ENCODE assay signal across 11 cellular contexts in the genomic region with DNA sequence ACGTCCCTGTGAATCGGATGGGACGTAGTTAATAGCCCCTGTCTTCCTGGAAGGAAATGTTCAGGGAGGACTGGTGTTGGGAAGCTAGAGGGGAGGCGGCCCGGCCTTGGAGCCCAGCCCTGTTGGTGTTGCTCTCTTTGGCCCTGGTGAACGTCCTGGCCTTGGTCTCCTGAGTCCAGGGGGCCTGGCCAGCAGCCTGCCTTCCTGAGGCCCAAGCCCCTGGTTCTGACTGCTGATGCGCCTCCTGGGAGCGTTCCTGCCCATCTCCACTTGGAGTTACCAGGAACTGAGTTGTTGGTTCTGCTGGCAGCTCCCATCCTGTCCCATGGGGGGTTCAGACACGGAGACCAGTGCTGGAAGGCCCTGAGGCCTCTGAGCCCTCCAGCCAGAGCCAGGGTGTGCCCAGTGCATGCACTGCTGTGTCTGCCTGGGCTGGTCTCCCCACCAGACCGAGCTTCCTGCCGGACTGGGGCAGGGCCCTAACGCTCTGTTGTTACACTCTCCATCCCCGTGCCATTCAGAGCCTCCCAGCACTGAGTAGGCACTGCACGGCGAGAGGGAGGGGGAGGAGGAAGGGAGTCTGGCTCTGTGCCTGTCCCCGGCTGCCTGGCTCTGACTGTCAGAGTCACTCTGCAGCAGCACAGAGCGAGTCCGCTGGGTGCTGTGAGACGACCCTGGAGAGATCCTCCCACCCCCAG.
DNase-seq lines count a peak whose midpoint lies in the region; ATAC-seq and TF ChIP-seq lines count a peak whose summit lies in the region.
"Had no signal": no experiment of that assay in that cellular context is flagged by ENCODE, and none has a peak within 500 bp of the region (broad histone marks: within the 10 kb centered on the region; RNA-seq: fewer than 3 reads in every experiment).

No MANE protein-coding gene starts in this region.

- ATAC-seq in body of pancreas (peak; percentile 21), HG02678 (IDR thresholded peaks at IDR 0.05; ENCODE audit: unreplicated experiment) (no peak), GM21529 (IDR thresholded peaks at IDR 0.05; ENCODE audit: unreplicated experiment) (no peak)
- ATAC-seq in stimulated activated effector memory CD8-positive, alpha-beta T cell treated with anti-CD3 and anti-CD28 coated beads, Interleukin-12 subunit alpha, Interleukin-12 subunit beta, amount 100 ng/mL, for 72 hours: peak; percentile 5

- TF ChIP-seq CTCF in body of pancreas (IDR thresholded peaks at IDR 0.05) (no peak), lower leg skin (IDR thresholded peaks at IDR 0.05) (no peak), GM10266 (IDR thresholded peaks at IDR 0.05; ENCODE audit: control insufficient read depth, insufficient read depth, low read depth, missing control alignments) (no peak)

- H3K4me3 Mint-ChIP-seq in stimulated activated effector memory CD8-positive, alpha-beta T cell treated with anti-CD3 and anti-CD28 coated beads, Interleukin-12 subunit alpha, Interleukin-12 subunit beta, amount 100 ng/mL, for 72 hours: no peak overlapping the region
- H3K4me3 Mint-ChIP-seq: activated naive CD8-positive, alpha-beta T cell treated with anti-CD3 and anti-CD28 coated beads, Interleukin-2, amount 10 ng/mL, durations not matched to agents 7 days and 5 days had no signal

- H3K36me3 Mint-ChIP-seq in stimulated activated effector memory CD8-positive, alpha-beta T cell treated with anti-CD3 and anti-CD28 coated beads, Interleukin-12 subunit alpha, Interleukin-12 subunit beta, amount 100 ng/mL, for 72 hours: no peaks in the 10 kb centered on the region
- H3K36me3 Mint-ChIP-seq: activated naive CD8-positive, alpha-beta T cell treated with anti-CD3 and anti-CD28 coated beads, Interleukin-2, amount 10 ng/mL, durations not matched to agents 7 days and 5 days had no signal

- H3K4me1 Mint-ChIP-seq in stimulated activated effector memory CD8-positive, alpha-beta T cell treated with anti-CD3 and anti-CD28 coated beads, Interleukin-12 subunit alpha, Interleukin-12 subunit beta, amount 100 ng/mL, for 72 hours: no peaks in the 10 kb centered on the region
- H3K4me1 Mint-ChIP-seq: activated naive CD8-positive, alpha-beta T cell treated with anti-CD3 and anti-CD28 coated beads, Interleukin-2, amount 10 ng/mL, durations not matched to agents 7 days and 5 days had no signal

- H3K36me3 ChIP-seq in body of pancreas (replicated peaks in 1 of 2; ENCODE audit: insufficient read depth in 1 of 2, low read depth in 2 of 2): no peaks in the 10 kb centered on the region

- H3K27ac Mint-ChIP-seq in stimulated activated effector memory CD8-positive, alpha-beta T cell treated with anti-CD3 and anti-CD28 coated beads, Interleukin-12 subunit alpha, Interleukin-12 subunit beta, amount 100 ng/mL, for 72 hours: no peak overlapping the region
- H3K27ac Mint-ChIP-seq: activated naive CD8-positive, alpha-beta T cell treated with anti-CD3 and anti-CD28 coated beads, Interleukin-2, amount 10 ng/mL, durations not matched to agents 7 days and 5 days had no signal

- DNase-seq in NCI-H1092 (lab: John Stamatoyannopoulos, UW) (peak; percentile 45), body of pancreas (no peak), lower leg skin (ENCODE audit: low spot score in 2 of 2) (peak; percentile 14 to 85), NCI-H2171 treated with DMSO at 0.1 percent for 48 hours (lab: John Stamatoyannopoulos, UW) (no peak), GM10266 (ENCODE audit: extremely low spot score) (no peak)
- DNase-seq in stimulated activated effector memory CD8-positive, alpha-beta T cell treated with anti-CD3 and anti-CD28 coated beads, Interleukin-12 subunit alpha, Interleukin-12 subunit beta, amount 100 ng/mL, for 72 hours (ENCODE audit: low spot score in 2 of 2): no peak
- DNase-seq: activated naive CD8-positive, alpha-beta T cell treated with anti-CD3 and anti-CD28 coated beads, Interleukin-2, amount 10 ng/mL, durations not matched to agents 7 days and 5 days; foreskin melanocyte had no signal

- H3K9me3 ChIP-seq in body of pancreas: no peaks in the 10 kb centered on the region

- no peaks in the 10 kb centered on the region for H3K9me3 Mint-ChIP-seq in stimulated activated effector memory CD8-positive, alpha-beta T cell treated with anti-CD3 and anti-CD28 coated beads, Interleukin-12 subunit alpha, Interleukin-12 subunit beta, amount 100 ng/mL, for 72 hours
- H3K9me3 Mint-ChIP-seq: activated naive CD8-positive, alpha-beta T cell treated with anti-CD3 and anti-CD28 coated beads, Interleukin-2, amount 10 ng/mL, durations not matched to agents 7 days and 5 days had no signal

- H3K4me3 ChIP-seq in body of pancreas: no peak overlapping the region
- no peak overlapping the region for H3K4me3 ChIP-seq in lower leg skin (ENCODE audit: low read depth, poor library complexity, severe bottlenecking)

- peaks cover 11% of the 10 kb centered on the region for H3K4me1 ChIP-seq in body of pancreas

- 50 to 67% methylated on average over 12 to 19 of the region's 19 CpGs for WGBS in body of pancreas, 2 donors
- WGBS in lower leg skin, 2 donors: 30 to 44% methylated on average over 13 to 15 of the region's 19 CpGs

- intact Hi-C loops in body of pancreas (cut with DNase I): no loop called here
- intact Hi-C loops in lower leg skin (cut with DNase I; ENCODE audit: low total_unique reads): no loop called here

- TF ChIP-seq POLR2A in body of pancreas (IDR thresholded peaks at IDR 0.05) (no peak), lower leg skin (IDR thresholded peaks at IDR 0.05) (no peak)

- H3K27me3 ChIP-seq in body of pancreas: no peaks in the 10 kb centered on the region

- peak overlapping the region in 1 of 4 donors; percentile 55 for H3K27ac ChIP-seq in body of pancreas
- H3K27ac ChIP-seq: KMS-11 had no signal

Comparison
In these comparisons a context has a peak if more than half of its experiments do, and no peak if none do; other contexts are left out.
1. DNase-seq: peak in NCI-H1092 (single experiment) and lower leg skin (2 of 2); none in body of pancreas (0 of 4), stimulated activated effector memory CD8-positive, alpha-beta T cell treated with anti-CD3 and anti-CD28 coated beads, Interleukin-12 subunit alpha, Interleukin-12 subunit beta, amount 100 ng/mL, for 72 hours (0 of 2), NCI-H2171 treated with DMSO at 0.1 percent for 48 hours (single experiment) and GM10266 (single experiment).
2. ATAC-seq: peak in body of pancreas (single experiment) and stimulated activated effector memory CD8-positive, alpha-beta T cell treated with anti-CD3 and anti-CD28 coated beads, Interleukin-12 subunit alpha, Interleukin-12 subunit beta, amount 100 ng/mL, for 72 hours (single experiment); none in HG02678 (single experiment) and GM21529 (single experiment).